25 cellular contexts compared by ENCODE assay signal in genomic region chr14:56821807-56822615, GRCh38. TPM values are rescaled to one million over a fixed set of nuclear protein-coding genes. Genes with fewer than 3 reads are reported as not detected.
"Had no signal": no experiment of that assay in that cellular context is flagged by ENCODE, and none has a peak within 500 bp of the region (broad histone marks: within the 10 kb centered on the region; RNA-seq: fewer than 3 reads in every experiment).

No MANE protein-coding gene starts in this region.

- H3K4me1 ChIP-seq: parathyroid adenoma, sigmoid colon, stomach had no signal

- H3K27ac Mint-ChIP-seq: activated CD4-positive, alpha-beta memory T cell treated with anti-CD3 and anti-CD28 coated beads for 36 hours; activated CD4-positive, alpha-beta T cell treated with anti-CD3 and anti-CD28 coated beads for 36 hours; activated CD8-positive, alpha-beta memory T cell treated with anti-CD3 and anti-CD28 coated beads, Interleukin-2, amount 10 ng/mL, durations not matched to agents 7 days and 5 days; activated naive CD4-positive, alpha-beta T cell treated with anti-CD3 and anti-CD28 coated beads, Interleukin-2, amount 10 ng/mL, durations not matched to agents 7 days and 5 days; activated T-helper 2 cell treated with anti-CD3 and anti-CD28 coated beads, Interferon-gamma antibody, Interleukin-2, Interleukin-4, amounts not matched to agents 10 μg/mL and 5 μg/mL and 100 μg/mL, durations not matched to agents 14 hours and 24 hours and 36 hours; dendritic cell treated with granulocyte-macrophage colony-stimulating factor and Interleukin-4, amounts not matched to agents 40 ng/mL and 50 ng/mL, for 4 days had no signal

- H3K36me3 ChIP-seq: sigmoid colon, stomach, thoracic aorta had no signal

- DNase-seq: activated CD4-positive, alpha-beta memory T cell treated with anti-CD3 and anti-CD28 coated beads for 36 hours; activated CD4-positive, alpha-beta T cell treated with anti-CD3 and anti-CD28 coated beads for 36 hours; activated CD8-positive, alpha-beta memory T cell treated with anti-CD3 and anti-CD28 coated beads, Interleukin-2, amount 10 ng/mL, durations not matched to agents 7 days and 5 days; activated naive CD4-positive, alpha-beta T cell treated with anti-CD3 and anti-CD28 coated beads, Interleukin-2, amount 10 ng/mL, durations not matched to agents 7 days and 5 days; activated T-cell treated with anti-CD3 and anti-CD28 coated beads, Interleukin-2, amount 50 U/mL, for 1 hour; effector memory CD4-positive, alpha-beta T cell; foreskin melanocyte; kidney glomerular epithelial cell; mesenchymal stem cell; naive thymus-derived CD8-positive, alpha-beta T cell; sigmoid colon; stimulated activated CD4-positive, alpha-beta T cell treated with anti-CD3 and anti-CD28 coated beads, Interleukin-2, amount 100 ng/mL, for 24 hours; stomach had no signal

- FAIRE-seq: astrocyte, bronchial epithelial cell had no signal

- H3K9me3 Mint-ChIP-seq: activated CD4-positive, alpha-beta memory T cell treated with anti-CD3 and anti-CD28 coated beads for 36 hours; activated naive CD4-positive, alpha-beta T cell treated with anti-CD3 and anti-CD28 coated beads, Interleukin-2, amount 10 ng/mL, durations not matched to agents 7 days and 5 days; activated T-helper 2 cell treated with anti-CD3 and anti-CD28 coated beads, Interferon-gamma antibody, Interleukin-2, Interleukin-4, amounts not matched to agents 10 μg/mL and 5 μg/mL and 100 μg/mL, durations not matched to agents 14 hours and 24 hours and 36 hours; dendritic cell treated with granulocyte-macrophage colony-stimulating factor and Interleukin-4, amounts not matched to agents 40 ng/mL and 50 ng/mL, for 4 days; naive thymus-derived CD8-positive, alpha-beta T cell had no signal

- H3K4me3 ChIP-seq: sigmoid colon, stomach, thoracic aorta had no signal

- H3K4me3 Mint-ChIP-seq: activated CD4-positive, alpha-beta memory T cell treated with anti-CD3 and anti-CD28 coated beads for 36 hours; activated CD4-positive, alpha-beta T cell treated with anti-CD3 and anti-CD28 coated beads for 36 hours; activated CD8-positive, alpha-beta memory T cell treated with anti-CD3 and anti-CD28 coated beads, Interleukin-2, amount 10 ng/mL, durations not matched to agents 7 days and 5 days; activated naive CD4-positive, alpha-beta T cell treated with anti-CD3 and anti-CD28 coated beads, Interleukin-2, amount 10 ng/mL, durations not matched to agents 7 days and 5 days; dendritic cell treated with granulocyte-macrophage colony-stimulating factor and Interleukin-4, amounts not matched to agents 40 ng/mL and 50 ng/mL, for 4 days; naive thymus-derived CD8-positive, alpha-beta T cell had no signal

- H3K27ac ChIP-seq: epithelial cell of prostate, parathyroid adenoma, sigmoid colon, stomach, thoracic aorta had no signal

- H3K9ac ChIP-seq: parathyroid adenoma had no signal

- H3K4me1 Mint-ChIP-seq: activated CD4-positive, alpha-beta T cell treated with anti-CD3 and anti-CD28 coated beads for 36 hours; activated CD8-positive, alpha-beta memory T cell treated with anti-CD3 and anti-CD28 coated beads, Interleukin-2, amount 10 ng/mL, durations not matched to agents 7 days and 5 days; activated naive CD4-positive, alpha-beta T cell treated with anti-CD3 and anti-CD28 coated beads, Interleukin-2, amount 10 ng/mL, durations not matched to agents 7 days and 5 days; naive thymus-derived CD8-positive, alpha-beta T cell had no signal

- H3K9me3 ChIP-seq: sigmoid colon, stomach, thoracic aorta had no signal

- H3K36me3 Mint-ChIP-seq: activated CD4-positive, alpha-beta memory T cell treated with anti-CD3 and anti-CD28 coated beads for 36 hours; activated CD8-positive, alpha-beta memory T cell treated with anti-CD3 and anti-CD28 coated beads, Interleukin-2, amount 10 ng/mL, durations not matched to agents 7 days and 5 days; activated naive CD4-positive, alpha-beta T cell treated with anti-CD3 and anti-CD28 coated beads, Interleukin-2, amount 10 ng/mL, durations not matched to agents 7 days and 5 days had no signal

RNA-seq across cellular contexts. Expression of gene OTX2, which starts 11.7 kb away (rescaled TPM):
- total RNA-seq: activated CD4-positive, alpha-beta memory T cell treated with anti-CD3 and anti-CD28 coated beads for 36 hours; activated CD4-positive, alpha-beta T cell treated with anti-CD3 and anti-CD28 coated beads for 36 hours; activated CD8-positive, alpha-beta memory T cell treated with anti-CD3 and anti-CD28 coated beads, Interleukin-2, amount 10 ng/mL, durations not matched to agents 7 days and 5 days; activated T-helper 2 cell treated with anti-CD3 and anti-CD28 coated beads, Interferon-gamma antibody, Interleukin-2, Interleukin-4, amounts not matched to agents 10 μg/mL and 5 μg/mL and 100 μg/mL, durations not matched to agents 14 hours and 24 hours and 36 hours; bronchial epithelial cell; fibroblast of lung; liver; mucosa of gallbladder; naive thymus-derived CD8-positive, alpha-beta T cell; sigmoid colon; stomach; thoracic aorta; urinary bladder had no signal
- polyA plus RNA-seq: adipose tissue; fibroblast of lung; liver; naive thymus-derived CD8-positive, alpha-beta T cell; sigmoid colon; stomach; urinary bladder had no signal
